8 cellular contexts compared by ENCODE assay signal in genomic region chr7:55951637-55952351, GRCh38. TPM values are rescaled to one million over a fixed set of nuclear protein-coding genes. Genes with fewer than 3 reads are reported as not detected.
DNase-seq lines count a peak whose midpoint lies in the region; ATAC-seq lines count a peak whose summit lies in the region.

Gene MRPS17, plus strand, starts transcription at chr7:55951877. Its CDS starts 1,319 bp downstream, at chr7:55953196.

- DNase-seq in C1 segment of cervical spinal cord (lab: John Stamatoyannopoulos, UW): peak; percentile 52 to 92 (median 78)
- DNase-seq in NCI-H748 (lab: John Stamatoyannopoulos, UW; ENCODE audit: unreplicated experiment): peak; percentile 94
- DNase-seq in activated CD4-positive, alpha-beta T cell treated with anti-CD3 and anti-CD28 coated beads, Interleukin-2, amount 50 U/mL, for 1 hour: peak; percentile 92
- peak; percentile 23 for DNase-seq in cortex of kidney (lab: John Stamatoyannopoulos, UW)
- DNase-seq in left lobe of liver (ENCODE audit: low spot score): peak; percentile 95
- peak; percentile 92 for DNase-seq in stimulated activated CD4-positive, alpha-beta T cell treated with anti-CD3 and anti-CD28 coated beads, Interleukin-2, amount 100 ng/mL, for 4 hours (ENCODE audit: low read depth)

- ATAC-seq in GM19328 (IDR thresholded peaks at IDR 0.05; ENCODE audit: unreplicated experiment) (peak; percentile 100), HG03469 (IDR thresholded peaks at IDR 0.05; ENCODE audit: unreplicated experiment) (peak; percentile 99), left lobe of liver (peak; percentile 98)

RNA-seq across cellular contexts. Expression of gene MRPS17, which starts in this region (rescaled TPM):
- total RNA-seq in left lobe of liver: 9.5 TPM

Comparison
In these comparisons a context has a peak if more than half of its experiments do, and no peak if none do; other contexts are left out.
1. Peak in every context shown above with its lines: DNase-seq and ATAC-seq.
2. DNase-seq: peak in every context shown above with its lines; median percentile 95 in left lobe of liver; 94 in NCI-H748; 92 in activated CD4-positive, alpha-beta T cell treated with anti-CD3 and anti-CD28 coated beads, Interleukin-2, amount 50 U/mL, for 1 hour; 92 in stimulated activated CD4-positive, alpha-beta T cell treated with anti-CD3 and anti-CD28 coated beads, Interleukin-2, amount 100 ng/mL, for 4 hours; 78 in C1 segment of cervical spinal cord; 23 in cortex of kidney.